In the genomic region with DNA sequence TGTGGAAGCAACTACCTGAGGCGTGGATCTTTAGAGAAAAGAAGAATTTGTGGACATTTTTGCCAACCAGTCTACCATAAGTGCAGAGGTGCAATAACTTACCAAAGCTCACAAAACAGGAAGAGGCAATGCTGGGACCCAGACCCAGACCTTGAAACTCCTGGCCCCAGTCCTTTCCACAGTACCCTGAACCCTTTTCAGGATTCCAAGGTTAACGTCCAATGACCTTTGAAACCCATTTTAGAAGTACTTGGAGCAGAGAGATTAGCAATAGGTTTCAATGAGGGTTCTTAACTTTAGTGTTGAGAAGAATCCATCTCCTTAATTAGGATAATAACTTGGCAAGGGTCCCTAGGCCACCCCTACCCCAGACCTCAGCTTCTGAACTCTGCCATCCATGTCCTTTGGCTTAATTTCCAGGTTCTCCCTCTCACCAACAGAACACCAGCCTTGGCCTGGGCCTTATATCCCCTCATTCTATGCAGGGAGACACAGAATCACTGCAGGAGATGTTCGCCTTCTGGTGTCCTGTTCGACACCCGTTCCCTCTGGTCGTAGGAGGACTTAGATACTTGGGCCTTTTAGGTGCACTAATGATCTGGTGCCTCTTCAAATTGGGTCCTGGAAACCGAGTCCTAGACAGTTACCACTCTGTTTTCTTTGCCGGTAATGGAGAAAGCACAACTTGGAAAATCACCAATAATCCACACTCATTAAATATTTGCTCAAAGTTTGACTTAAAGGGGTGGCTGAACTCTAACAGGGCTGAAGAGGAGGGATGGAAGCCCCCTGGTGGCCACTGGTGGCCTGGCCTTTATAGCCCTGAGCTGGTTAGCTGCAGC, we compare ENCODE assay signal across 8 cellular contexts. TPM values are rescaled to one million over a fixed set of nuclear protein-coding genes. Genes with fewer than 3 reads are reported as not detected.
DNase-seq lines count a peak whose midpoint lies in the region; ATAC-seq and TF ChIP-seq lines count a peak whose summit lies in the region.

No MANE protein-coding gene starts in this region.

- ATAC-seq in GM19035 (IDR thresholded peaks at IDR 0.05; ENCODE audit: unreplicated experiment) (peak; percentile 58), HG03469 (IDR thresholded peaks at IDR 0.05; ENCODE audit: unreplicated experiment) (peak; percentile 79), left ventricle myocardium superior (peak; percentile 63)

- POLR2A ChIA-PET in RWPE1 (lab: Yijun Ruan, JAX; ENCODE audit: low non-redundant PET): no interaction called here

- CTCF ChIA-PET in RWPE1 (lab: Yijun Ruan, JAX): interaction anchor here (0.7 to 1.0 kb wide), 2 partner anchors 25 to 49 kb away, joined by 3 to 5 read pairs; no protein-coding TSS in a partner anchor

- H3K27ac ChIP-seq in RWPE1: no peak overlapping the region

- peak; percentile 52 for TF ChIP-seq CTCF in RWPE1 (conservative IDR thresholded peaks at IDR 0.05; ENCODE audit: low read depth)

- intact Hi-C loops in left ventricle myocardium superior (cut with micrococcal nuclease): loop anchor here (5.0 kb wide), 2 partner anchors 39 to 289 kb away; a partner anchor contains a TSS

- DNase-seq in CD1c-positive myeloid dendritic cell (ENCODE audit: extremely low spot score): peak; percentile 35
- DNase-seq in RWPE1 (ENCODE audit: low spot score): peak; percentile 54
- peak; percentile 7 to 61 (median 42) for DNase-seq in activated naive CD4-positive, alpha-beta T cell (lab: John Stamatoyannopoulos, UW)
- peak; percentile 65 for DNase-seq in left ventricle myocardium superior
- DNase-seq in stimulated activated CD4-positive, alpha-beta T cell treated with anti-CD3 and anti-CD28 coated beads, Interleukin-12 subunit alpha, Interleukin-12 subunit beta, amount 100 ng/mL, for 48 hours (ENCODE audit: low read depth in 2 of 3, low spot score in 1 of 3): peak; percentile 43 to 60 (median 47)
- no peak for DNase-seq in DMS79 (lab: John Stamatoyannopoulos, UW)

RNA-seq across cellular contexts. Expression of a gene that starts 40.6 kb away (rescaled TPM):
- total RNA-seq in left ventricle myocardium superior: 1.7 TPM
